ENCODE assay signal across 10 cellular contexts in the genomic region with DNA sequence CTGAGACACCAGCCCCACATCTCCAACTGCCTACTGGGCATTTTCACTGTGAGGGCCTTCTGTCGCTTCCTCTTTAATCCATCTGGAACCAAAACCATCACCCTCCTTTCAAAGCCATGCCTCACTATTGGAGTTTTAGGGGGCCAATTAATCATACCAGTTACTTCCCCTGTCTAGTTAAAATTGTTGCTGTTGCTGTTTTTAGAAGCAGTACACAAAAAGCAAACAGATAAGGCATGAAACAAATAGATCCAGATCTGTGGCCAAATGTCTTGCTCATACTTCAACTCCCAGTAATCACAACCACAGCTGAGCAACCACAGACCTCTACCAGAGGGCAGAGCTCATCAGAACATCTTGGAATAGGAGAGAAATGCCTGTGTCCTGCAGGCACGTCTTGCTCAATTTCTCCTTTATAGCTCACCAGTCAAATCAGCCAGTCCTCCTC.
DNase-seq lines count a peak whose midpoint lies in the region; ATAC-seq and TF ChIP-seq lines count a peak whose summit lies in the region.
"Had no signal": no experiment of that assay in that cellular context is flagged by ENCODE, and none has a peak within 500 bp of the region (broad histone marks: within the 10 kb centered on the region; RNA-seq: fewer than 3 reads in every experiment).

No MANE protein-coding gene starts in this region.

- H3K36me3 ChIP-seq in Peyer's patch, result no peaks in the 10 kb centered on the region

- no peak for ATAC-seq in GM18520 (IDR thresholded peaks at IDR 0.05; ENCODE audit: unreplicated experiment)

- H3K27ac ChIP-seq in Peyer's patch, result peak overlapping the region in 3 of 4 donors; percentile 6 to 40 (median 14)

- TF ChIP-seq CTCF in Peyer's patch (IDR thresholded peaks at IDR 0.05), result no peak
- no peak for TF ChIP-seq CTCF in fibroblast of mammary gland (conservative IDR thresholded peaks at IDR 0.05; ENCODE audit: control insufficient read depth, insufficient read depth, low read depth, low read length)

- peak; percentile 95 for DNase-seq in EH (ENCODE audit: low read depth)
- no peak for DNase-seq in Peyer's patch
- peak; percentile 97 for DNase-seq in fibroblast of mammary gland (ENCODE audit: low read depth)
- DNase-seq in pons (ENCODE audit: low spot score), result peak; percentile 19
- DNase-seq in stimulated activated CD4-positive, alpha-beta T cell treated with anti-CD3 and anti-CD28 coated beads, Interleukin-4, amount 100 ng/mL, for 4 hours, result no peak
- DNase-seq in medulla oblongata (ENCODE audit: extremely low spot score), result no peak
- no peak for DNase-seq in activated gamma-delta T cell treated with Interleukin-2 at 50 U/mL for 16 hours
- DNase-seq: amniotic stem cell, DMS79 treated with DMSO at 0.1 percent for 48 hours had no signal

- H3K9me3 ChIP-seq in Peyer's patch, result no peaks in the 10 kb centered on the region

- no peak overlapping the region for H3K4me3 ChIP-seq in Peyer's patch
- no peak overlapping the region for H3K4me3 ChIP-seq in fibroblast of mammary gland (ENCODE audit: control insufficient read depth, low read depth, low read length)

- TF ChIP-seq POLR2A in Peyer's patch (IDR thresholded peaks at IDR 0.05), result no peak

- no peaks in the 10 kb centered on the region for H3K4me1 ChIP-seq in Peyer's patch

- H3K27me3 ChIP-seq in Peyer's patch, result no peaks in the 10 kb centered on the region

Comparison
In these comparisons a context has a peak if more than half of its experiments do, and no peak if none do; other contexts are left out.
1. DNase-seq: peak in EH (single experiment), fibroblast of mammary gland (single experiment) and pons (single experiment); none in Peyer's patch (0 of 3), stimulated activated CD4-positive, alpha-beta T cell treated with anti-CD3 and anti-CD28 coated beads, Interleukin-4, amount 100 ng/mL, for 4 hours (0 of 2), medulla oblongata (single experiment) and activated gamma-delta T cell treated with Interleukin-2 at 50 U/mL for 16 hours (single experiment).